Comparison of ENCODE assay signal across 8 cellular contexts in genomic region chr16:50665128-50665878, GRCh38. TPM values are rescaled to one million over a fixed set of nuclear protein-coding genes. Genes with fewer than 3 reads are reported as not detected.
DNase-seq lines count a peak whose midpoint lies in the region; ATAC-seq, FAIRE-seq and TF ChIP-seq lines count a peak whose summit lies in the region.

No MANE protein-coding gene starts in this region.

- DNase-seq in KBM-7 (peak; percentile 85), SKM-1 treated with dmso at 0.1 percent for 144 hours (lab: John Stamatoyannopoulos, UW; ENCODE audit: unreplicated experiment) (peak; percentile 86), cardiac muscle cell (ENCODE audit: low read depth in 1 of 2, low spot score in 1 of 2) (peak; percentile 79 to 83), pancreas (peak; percentile 75 to 94 (median 87)), thoracic aorta (ENCODE audit: low spot score) (no peak), NCI-H187 treated with DMSO at 0.1 percent for 48 hours (lab: John Stamatoyannopoulos, UW) (no peak)
- peak; percentile 54 for DNase-seq in activated naive CD8-positive, alpha-beta T cell treated with anti-CD3 and anti-CD28 coated beads, Interleukin-2, amount 50 U/mL, for 16 hours (ENCODE audit: low read depth, low spot score)

- no peaks in the 10 kb centered on the region for H3K9me3 ChIP-seq in cardiac muscle cell (ENCODE audit: low read depth)
- H3K9me3 ChIP-seq in pancreas = no peaks in the 10 kb centered on the region
- H3K9me3 ChIP-seq in thoracic aorta = no peaks in the 10 kb centered on the region

- no peaks in the 10 kb centered on the region for H3K36me3 ChIP-seq in cardiac muscle cell
- no peaks in the 10 kb centered on the region for H3K36me3 ChIP-seq in pancreas
- no peaks in the 10 kb centered on the region for H3K36me3 ChIP-seq in thoracic aorta

- in situ Hi-C loops in KBM-7 (cut with MboI; ENCODE audit: low pct_unique_long_range_greater_than_20kb, low sequenced_read_pairs) = loop anchor here (25.0 kb wide), 1 partner anchor 278 kb away; no protein-coding TSS in a partner anchor

- peak; percentile 53 for TF ChIP-seq CTCF in GM12801 (IDR thresholded peaks at IDR 0.05; ENCODE audit: extremely low read depth, insufficient read length)
- TF ChIP-seq CTCF in cardiac muscle cell (IDR thresholded peaks at IDR 0.05; ENCODE audit: low read depth, low read length) = peak; percentile 74
- peak; percentile 87 to 95 (median 90) for TF ChIP-seq CTCF in pancreas (IDR thresholded peaks at IDR 0.05)
- TF ChIP-seq CTCF in thoracic aorta (IDR thresholded peaks at IDR 0.05) = peak; percentile 93

- H3K4me3 ChIP-seq in cardiac muscle cell (no peak overlapping the region), pancreas (peak overlapping the region in 3 of 4 donors; percentile 18 to 42 (median 23)), thoracic aorta (peak overlapping the region; percentile 70)

- ATAC-seq in pancreas (peak; percentile 88 to 93 (median 92)), thoracic aorta (ENCODE audit: insufficient number of reproducible peaks, low FRiP score, low read depth) (peak; percentile 74)

- intact Hi-C loops in pancreas (cut with DNase I) = loop anchor here in 1 of 3 donors (10.0 kb wide), 1 partner anchor 121 kb away; the partner anchor contains the start of gene NKD1

- H3K27ac ChIP-seq in cardiac muscle cell = no peak overlapping the region
- H3K27ac ChIP-seq in pancreas = peak overlapping the region in 2 of 4 donors; percentile 34 to 44
- peak overlapping the region; percentile 14 to 40 for H3K27ac ChIP-seq in thoracic aorta

- peak; percentile 71 for FAIRE-seq in pancreas (lab: Jason Lieb, UNC)

- H3K27me3 ChIP-seq in cardiac muscle cell (no peaks in the 10 kb centered on the region), pancreas (no peaks in the 10 kb centered on the region), thoracic aorta (replicated peaks; ENCODE audit: insufficient read depth) (no peaks in the 10 kb centered on the region)

- WGBS in pancreas, 2 donors = 20 to 22% methylated on average over 40 of the region's 40 CpGs

- H3K4me1 ChIP-seq in cardiac muscle cell (ENCODE audit: low read depth) = peaks cover 4% of the 10 kb centered on the region
- H3K4me1 ChIP-seq in pancreas = peaks cover 0 to 7% (median 0%) of the 10 kb centered on the region in 3 donors
- peaks cover 5 to 36% of the 10 kb centered on the region in 2 donors for H3K4me1 ChIP-seq in thoracic aorta (ENCODE audit: control insufficient read depth in 1 of 2, low read depth in 2 of 2)

RNA-seq across cellular contexts. Expression of gene SNX20, which starts 15.8 kb away (rescaled TPM):
- total RNA-seq in cardiac muscle cell (not detected in 2 replicates), pancreas (1 to 10 TPM in 2 of 6 donors, under 1 TPM in 4; 0.09 to 2.8 (median 0.55) TPM), thoracic aorta (1 to 10 TPM; 3.3 to 4.6 TPM)
- polyA plus RNA-seq in cardiac muscle cell (not detected in 2 replicates), pancreas (under 1 TPM; 0.40 to 0.57 TPM)

RNA-seq across cellular contexts. Expression of gene NOD2, which starts 28.1 kb away (rescaled TPM):
- 0.18 TPM in 1 of 2 replicates, not detected in the other for total RNA-seq in cardiac muscle cell
- polyA plus RNA-seq in cardiac muscle cell = 0.05 TPM in 1 of 2 replicates, not detected in the other
- 1 to 10 TPM in 2 of 6 donors, under 1 TPM in 4; 0.08 to 2.1 (median 0.38) TPM for total RNA-seq in pancreas
- polyA plus RNA-seq in pancreas = under 1 TPM; 0.19 TPM
- 10 to 100 TPM in 1 of 2 donors, 1 to 10 TPM in 1; 7.4 to 10.9 TPM for total RNA-seq in thoracic aorta

Comparison
In these comparisons a context has a peak if more than half of its experiments do, and no peak if none do; other contexts are left out.
1. DNase-seq: peak in KBM-7 (single experiment), SKM-1 treated with dmso at 0.1 percent for 144 hours (single experiment), activated naive CD8-positive, alpha-beta T cell treated with anti-CD3 and anti-CD28 coated beads, Interleukin-2, amount 50 U/mL, for 16 hours (single experiment), cardiac muscle cell (2 of 2) and pancreas (6 of 6); none in thoracic aorta (single experiment) and NCI-H187 treated with DMSO at 0.1 percent for 48 hours (single experiment).
2. Peak in every context shown above with its lines, with median percentiles within 50 percentile points of each other: CTCF ChIP-seq.